ENCODE assay signal across 24 cellular contexts in genomic region chr13:19181021-19181620, GRCh38. TPM values are rescaled to one million over a fixed set of nuclear protein-coding genes. Genes with fewer than 3 reads are reported as not detected.
"Had no signal": no experiment of that assay in that cellular context is flagged by ENCODE, and none has a peak within 500 bp of the region (broad histone marks: within the 10 kb centered on the region; RNA-seq: fewer than 3 reads in every experiment).

No MANE protein-coding gene starts in this region.

- H3K36me3 Mint-ChIP-seq: activated CD8-positive, alpha-beta memory T cell treated with anti-CD3 and anti-CD28 coated beads, Interleukin-2, amount 10 ng/mL, durations not matched to agents 7 days and 5 days; activated naive CD4-positive, alpha-beta T cell treated with anti-CD3 and anti-CD28 coated beads, Interleukin-2, amount 50 U/mL, for 24 hours; IgD-negative memory B cell had no signal

- H3K27ac ChIP-seq: breast epithelium had no signal

- H3K27ac Mint-ChIP-seq: activated CD8-positive, alpha-beta memory T cell treated with anti-CD3 and anti-CD28 coated beads, Interleukin-2, amount 10 ng/mL, durations not matched to agents 7 days and 5 days; activated naive CD4-positive, alpha-beta T cell treated with anti-CD3 and anti-CD28 coated beads, Interleukin-2, amount 50 U/mL, for 24 hours; activated T-cell treated with anti-CD3 and anti-CD28 coated beads, Interleukin-2, amount 50 U/mL, for 24 hours; activated T-helper 1 cell treated with anti-CD3 and anti-CD28 coated beads, Interleukin-12 subunit alpha, Interleukin-12 subunit beta, Interleukin-2, Interleukin-4 antibody, amounts not matched to agents 30 ng/mL and 10 ng/mL and 1 ng/mL, durations not matched to agents 14 hours and 24 hours and 36 hours; IgD-negative memory B cell; T-helper 1 cell treated with Interleukin-12 subunit alpha and Interleukin-12 subunit beta and Interleukin-4 antibody, amounts not matched to agents 30 μg/mL and 1 μg/mL, for 36 hours had no signal

- H3K4me1 Mint-ChIP-seq: activated CD8-positive, alpha-beta memory T cell treated with anti-CD3 and anti-CD28 coated beads, Interleukin-2, amount 10 ng/mL, durations not matched to agents 7 days and 5 days; activated naive CD4-positive, alpha-beta T cell treated with anti-CD3 and anti-CD28 coated beads, Interleukin-2, amount 50 U/mL, for 24 hours; IgD-negative memory B cell had no signal

- DNase-seq: activated CD4-positive, alpha-beta T cell treated with anti-CD3 and anti-CD28 coated beads for 48 hours; activated CD4-positive, alpha-beta T cell treated with anti-CD3 and anti-CD28 coated beads, Interleukin-2, amount 50 U/mL, for 48 hours; activated CD8-positive, alpha-beta memory T cell treated with anti-CD3 and anti-CD28 coated beads, Interleukin-2, amount 10 ng/mL, durations not matched to agents 7 days and 5 days; activated effector memory CD4-positive, alpha-beta T cell treated with Interleukin-2 at 50 U/mL for 16 hours; activated naive CD4-positive, alpha-beta T cell; activated T-cell treated with anti-CD3 and anti-CD28 coated beads, Interleukin-2, amount 50 U/mL, for 24 hours; KG1; MG63; NCI-H1105; NCI-H1436; NCI-H1694 treated with DMSO at 0.1 percent for 48 hours; NCI-H2029 treated with DMSO at 0.1 percent for 48 hours; NCI-H345; NCI-H510A treated with DMSO at 0.1 percent for 48 hours; NCI-H69; PC-3; SHP77 had no signal

- H3K27me3 Mint-ChIP-seq: activated CD8-positive, alpha-beta memory T cell treated with anti-CD3 and anti-CD28 coated beads, Interleukin-2, amount 10 ng/mL, durations not matched to agents 7 days and 5 days; activated naive CD4-positive, alpha-beta T cell treated with anti-CD3 and anti-CD28 coated beads, Interleukin-2, amount 50 U/mL, for 24 hours; activated T-cell treated with anti-CD3 and anti-CD28 coated beads, Interleukin-2, amount 50 U/mL, for 24 hours had no signal

- H3K9me3 Mint-ChIP-seq: activated naive CD4-positive, alpha-beta T cell treated with anti-CD3 and anti-CD28 coated beads, Interleukin-2, amount 50 U/mL, for 24 hours; activated T-cell treated with anti-CD3 and anti-CD28 coated beads, Interleukin-2, amount 50 U/mL, for 24 hours; T-helper 1 cell treated with Interleukin-12 subunit alpha and Interleukin-12 subunit beta and Interleukin-4 antibody, amounts not matched to agents 30 μg/mL and 1 μg/mL, for 36 hours had no signal

- H3K4me3 Mint-ChIP-seq: activated CD8-positive, alpha-beta memory T cell treated with anti-CD3 and anti-CD28 coated beads, Interleukin-2, amount 10 ng/mL, durations not matched to agents 7 days and 5 days; activated naive CD4-positive, alpha-beta T cell treated with anti-CD3 and anti-CD28 coated beads, Interleukin-2, amount 50 U/mL, for 24 hours; activated T-cell treated with anti-CD3 and anti-CD28 coated beads, Interleukin-2, amount 50 U/mL, for 24 hours; activated T-helper 1 cell treated with anti-CD3 and anti-CD28 coated beads, Interleukin-12 subunit alpha, Interleukin-12 subunit beta, Interleukin-2, Interleukin-4 antibody, amounts not matched to agents 30 ng/mL and 10 ng/mL and 1 ng/mL, durations not matched to agents 14 hours and 24 hours and 36 hours; IgD-negative memory B cell; T-helper 1 cell treated with Interleukin-12 subunit alpha and Interleukin-12 subunit beta and Interleukin-4 antibody, amounts not matched to agents 30 μg/mL and 1 μg/mL, for 36 hours had no signal

- ATAC-seq: activated CD4-positive, CD25-positive, alpha-beta regulatory T cell treated with anti-CD3 and anti-CD28 coated beads, Interleukin-2, amount 50 U/mL, for 24 hours; activated CD8-positive, alpha-beta memory T cell treated with anti-CD3 and anti-CD28 coated beads, Interleukin-2, amount 10 ng/mL, durations not matched to agents 7 days and 5 days; PC-3 had no signal

- H3K4me3 ChIP-seq: breast epithelium, MG63 had no signal

RNA-seq across cellular contexts. Expression of gene TUBA3C, which starts 0.5 kb away (rescaled TPM):
- total RNA-seq: activated CD8-positive, alpha-beta memory T cell treated with anti-CD3 and anti-CD28 coated beads, Interleukin-2, amount 10 ng/mL, durations not matched to agents 7 days and 5 days; activated T-helper 1 cell treated with anti-CD3 and anti-CD28 coated beads, Interleukin-12 subunit alpha, Interleukin-12 subunit beta, Interleukin-2, Interleukin-4 antibody, amounts not matched to agents 30 ng/mL and 10 ng/mL and 1 ng/mL, durations not matched to agents 14 hours and 24 hours and 36 hours; aorta; breast epithelium; PC-3 had no signal
